Comparison of ENCODE assay signal across 29 cellular contexts in genomic region chr13:27327633-27328032, GRCh38.
"Had no signal": no experiment of that assay in that cellular context is flagged by ENCODE, and none has a peak within 500 bp of the region (broad histone marks: within the 10 kb centered on the region; RNA-seq: fewer than 3 reads in every experiment).

No MANE protein-coding gene starts in this region.

- ATAC-seq: natural killer cell; psoas muscle; right cardiac atrium; right lobe of liver; stimulated activated effector memory CD8-positive, alpha-beta T cell treated with anti-CD3 and anti-CD28 coated beads, Interleukin-12 subunit alpha, Interleukin-12 subunit beta, amount 100 ng/mL, for 72 hours; stimulated activated naive B cell treated with anti-CD40 and anti-IgM and Interleukin-4, amounts not matched to agents 10 μg/mL and 1 μg/mL and 100 μg/mL, for 72 hours; upper lobe of right lung had no signal

- H3K9me3 ChIP-seq: ovary, psoas muscle, right lobe of liver, sigmoid colon, suprapubic skin, testis, tibial artery, transverse colon, upper lobe of right lung, uterus had no signal

- H3K27me3 ChIP-seq: neural progenitor cell, ovary, right lobe of liver, sigmoid colon, testis, transverse colon, uterus had no signal

- H2AFZ ChIP-seq: neural progenitor cell, parathyroid adenoma had no signal

- H3K27ac ChIP-seq: neural progenitor cell, ovary, parathyroid adenoma, psoas muscle, right lobe of liver, sigmoid colon, suprapubic skin, testis, tibial artery, transverse colon, upper lobe of right lung, uterus had no signal

- H3K36me3 Mint-ChIP-seq: natural killer cell; neural progenitor cell; stimulated activated effector memory CD8-positive, alpha-beta T cell treated with anti-CD3 and anti-CD28 coated beads, Interleukin-12 subunit alpha, Interleukin-12 subunit beta, amount 100 ng/mL, for 72 hours; stimulated activated naive B cell treated with anti-CD40 and anti-IgM and Interleukin-4, amounts not matched to agents 10 μg/mL and 1 μg/mL and 100 μg/mL, for 72 hours; type B pancreatic cell had no signal

- DNase-seq: natural killer cell; occipital lobe; ovary; posterior cingulate gyrus; psoas muscle; right cardiac atrium; right lobe of liver; sigmoid colon; small intestine; stimulated activated CD4-positive, alpha-beta T cell treated with anti-CD3 and anti-CD28 coated beads, Interleukin-15, amount 100 ng/mL, for 24 hours; stimulated activated CD4-positive, alpha-beta T cell treated with anti-CD3 and anti-CD28 coated beads, Interleukin-2, amount 100 ng/mL, for 24 hours; stimulated activated CD4-positive, alpha-beta T cell treated with anti-CD3 and anti-CD28 coated beads, Interleukin-2, amount 100 ng/mL, for 48 hours; stimulated activated CD4-positive, alpha-beta T cell treated with anti-CD3 and anti-CD28 coated beads, Interleukin-4, amount 100 ng/mL, for 24 hours; stimulated activated naive B cell treated with anti-CD40 and anti-IgM and Interleukin-4, amounts not matched to agents 10 μg/mL and 1 μg/mL and 100 μg/mL, for 72 hours; stimulated activated naive CD4-positive, alpha-beta T cell treated with Interleukin-2 at 50 U/mL for 16 hours; substantia nigra; testis; tibial artery; transverse colon; upper lobe of right lung; uterus had no signal

- H3K4me1 ChIP-seq: neural progenitor cell, parathyroid adenoma, psoas muscle, right lobe of liver, sigmoid colon, suprapubic skin, testis, tibial artery, transverse colon, upper lobe of right lung, uterus had no signal

- H3K4me1 Mint-ChIP-seq: natural killer cell; nephron; neural progenitor cell; stimulated activated naive B cell treated with anti-CD40 and anti-IgM and Interleukin-4, amounts not matched to agents 10 μg/mL and 1 μg/mL and 100 μg/mL, for 72 hours had no signal

- H3K4me2 ChIP-seq: neural progenitor cell had no signal

- H3K9me3 Mint-ChIP-seq: natural killer cell; nephron; neural progenitor cell; stimulated activated effector memory CD8-positive, alpha-beta T cell treated with anti-CD3 and anti-CD28 coated beads, Interleukin-12 subunit alpha, Interleukin-12 subunit beta, amount 100 ng/mL, for 72 hours; stimulated activated naive B cell treated with anti-CD40 and anti-IgM and Interleukin-4, amounts not matched to agents 10 μg/mL and 1 μg/mL and 100 μg/mL, for 72 hours; stimulated activated naive CD8-positive, alpha-beta T cell treated with anti-CD3 and anti-CD28 coated beads, Interleukin-15, Interleukin-2, amounts not matched to agents 100 ng/mL and 50 ng/mL, for 24 hours; type B pancreatic cell had no signal

- H3K4me3 ChIP-seq: neural progenitor cell, ovary, psoas muscle, right lobe of liver, sigmoid colon, suprapubic skin, testis, tibial artery, transverse colon, upper lobe of right lung, uterus had no signal

- H3K79me2 ChIP-seq: parathyroid adenoma had no signal

- H3K9ac ChIP-seq: neural progenitor cell, parathyroid adenoma had no signal

- H3K27ac Mint-ChIP-seq: natural killer cell; nephron; neural progenitor cell; progenitor cell of endocrine pancreas; stimulated activated effector memory CD8-positive, alpha-beta T cell treated with anti-CD3 and anti-CD28 coated beads, Interleukin-12 subunit alpha, Interleukin-12 subunit beta, amount 100 ng/mL, for 72 hours; stimulated activated naive B cell treated with anti-CD40 and anti-IgM and Interleukin-4, amounts not matched to agents 10 μg/mL and 1 μg/mL and 100 μg/mL, for 72 hours; stimulated activated naive CD8-positive, alpha-beta T cell treated with anti-CD3 and anti-CD28 coated beads, Interleukin-15, Interleukin-2, amounts not matched to agents 100 ng/mL and 50 ng/mL, for 24 hours; type B pancreatic cell had no signal

- H3K36me3 ChIP-seq: neural progenitor cell, ovary, right lobe of liver, sigmoid colon, suprapubic skin, tibial artery, transverse colon, upper lobe of right lung, uterus had no signal

- H3K4me3 Mint-ChIP-seq: natural killer cell; nephron; neural progenitor cell; stimulated activated effector memory CD8-positive, alpha-beta T cell treated with anti-CD3 and anti-CD28 coated beads, Interleukin-12 subunit alpha, Interleukin-12 subunit beta, amount 100 ng/mL, for 72 hours; stimulated activated naive B cell treated with anti-CD40 and anti-IgM and Interleukin-4, amounts not matched to agents 10 μg/mL and 1 μg/mL and 100 μg/mL, for 72 hours; stimulated activated naive CD8-positive, alpha-beta T cell treated with anti-CD3 and anti-CD28 coated beads, Interleukin-15, Interleukin-2, amounts not matched to agents 100 ng/mL and 50 ng/mL, for 24 hours; type B pancreatic cell had no signal
